In the genomic region with DNA sequence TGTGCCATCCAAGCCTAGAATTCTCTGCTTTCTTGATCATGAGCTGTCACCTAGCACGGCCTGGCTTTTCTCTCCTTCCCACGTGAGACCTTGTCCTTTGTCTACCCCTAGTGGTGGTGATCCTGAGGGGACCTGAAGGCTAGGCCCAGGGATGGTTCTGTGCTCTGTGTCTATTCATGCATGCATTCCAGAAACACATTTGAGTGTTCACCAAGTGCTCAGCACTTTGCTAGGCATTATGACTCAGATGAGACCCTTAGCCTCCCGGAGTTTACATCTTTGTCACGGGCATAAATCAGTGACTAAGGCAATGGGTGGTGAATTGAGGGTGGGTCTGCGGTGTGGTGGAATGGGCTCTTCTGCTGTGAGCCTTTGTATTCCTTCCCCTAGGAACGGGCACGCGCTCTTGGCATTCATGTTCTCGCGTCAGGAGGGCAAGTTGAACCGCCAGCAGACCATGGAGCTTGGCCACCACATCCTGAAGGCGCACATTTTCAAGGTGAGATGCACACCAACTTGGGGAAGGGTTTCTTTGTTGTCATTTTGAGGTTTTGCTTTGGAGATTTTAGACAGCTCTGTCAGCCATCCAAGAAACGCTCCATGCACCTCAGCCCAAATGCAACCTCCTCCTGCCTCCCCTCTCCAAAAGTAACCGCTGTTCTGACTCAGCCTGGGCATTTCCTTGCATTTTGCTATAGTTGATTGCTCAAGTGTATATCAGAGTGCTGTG, we compare ENCODE assay signal across 8 cellular contexts.
A peak's percentile ranks its signal among the peaks of the same experiment; 100 is the strongest.
DNase-seq lines count a peak whose midpoint lies in the region; ATAC-seq and TF ChIP-seq lines count a peak whose summit lies in the region.

No MANE protein-coding gene starts in this region.

- H3K4me3 ChIP-seq in GM12875 (ENCODE audit: low read depth, low read length): no peak overlapping the region

- no peaks in the 10 kb centered on the region for H3K9me3 Mint-ChIP-seq in stimulated activated effector memory CD8-positive, alpha-beta T cell treated with anti-CD3 and anti-CD28 coated beads, Interleukin-12 subunit alpha, Interleukin-12 subunit beta, amount 100 ng/mL, for 72 hours
- no peaks in the 10 kb centered on the region for H3K9me3 Mint-ChIP-seq in activated CD8-positive, alpha-beta memory T cell treated with anti-CD3 and anti-CD28 coated beads, Interleukin-2, amount 10 ng/mL, durations not matched to agents 7 days and 5 days (ENCODE audit: low read depth)

- H3K27me3 Mint-ChIP-seq in activated CD8-positive, alpha-beta memory T cell treated with anti-CD3 and anti-CD28 coated beads, Interleukin-2, amount 10 ng/mL, durations not matched to agents 7 days and 5 days: no peaks in the 10 kb centered on the region

- H3K4me3 Mint-ChIP-seq in stimulated activated effector memory CD8-positive, alpha-beta T cell treated with anti-CD3 and anti-CD28 coated beads, Interleukin-12 subunit alpha, Interleukin-12 subunit beta, amount 100 ng/mL, for 72 hours: no peak overlapping the region
- H3K4me3 Mint-ChIP-seq in activated CD8-positive, alpha-beta memory T cell treated with anti-CD3 and anti-CD28 coated beads, Interleukin-2, amount 10 ng/mL, durations not matched to agents 7 days and 5 days: no peak overlapping the region

- H3K4me1 Mint-ChIP-seq in stimulated activated effector memory CD8-positive, alpha-beta T cell treated with anti-CD3 and anti-CD28 coated beads, Interleukin-12 subunit alpha, Interleukin-12 subunit beta, amount 100 ng/mL, for 72 hours: peaks cover 2% of the 10 kb centered on the region
- H3K4me1 Mint-ChIP-seq in activated CD8-positive, alpha-beta memory T cell treated with anti-CD3 and anti-CD28 coated beads, Interleukin-2, amount 10 ng/mL, durations not matched to agents 7 days and 5 days: peaks cover 12% of the 10 kb centered on the region

- H3K27ac Mint-ChIP-seq in stimulated activated effector memory CD8-positive, alpha-beta T cell treated with anti-CD3 and anti-CD28 coated beads, Interleukin-12 subunit alpha, Interleukin-12 subunit beta, amount 100 ng/mL, for 72 hours: no peak overlapping the region
- no peak overlapping the region for H3K27ac Mint-ChIP-seq in activated CD8-positive, alpha-beta memory T cell treated with anti-CD3 and anti-CD28 coated beads, Interleukin-2, amount 10 ng/mL, durations not matched to agents 7 days and 5 days

- CTCF ChIA-PET in activated CD8-positive, alpha-beta memory T cell treated with anti-CD3 and anti-CD28 coated beads, Interleukin-2, amount 10 ng/mL, durations not matched to agents 7 days and 5 days (lab: Charles Lee): interaction anchor here (0.6 kb wide), 1 partner anchor 45 kb away, joined by 3 read pairs; no protein-coding TSS in a partner anchor

- ATAC-seq in HG02678 (IDR thresholded peaks at IDR 0.05; ENCODE audit: unreplicated experiment) (peak; percentile 40), omental fat pad (ENCODE audit: low FRiP score) (no peak)
- peak; percentile 40 for ATAC-seq in stimulated activated effector memory CD8-positive, alpha-beta T cell treated with anti-CD3 and anti-CD28 coated beads, Interleukin-12 subunit alpha, Interleukin-12 subunit beta, amount 100 ng/mL, for 72 hours
- no peak for ATAC-seq in activated CD8-positive, alpha-beta memory T cell treated with anti-CD3 and anti-CD28 coated beads, Interleukin-2, amount 10 ng/mL, durations not matched to agents 7 days and 5 days

- peak; percentile 78 for TF ChIP-seq CTCF in GM12875 (IDR thresholded peaks at IDR 0.05; ENCODE audit: borderline replicate concordance, insufficient read depth, low read depth, low read length)
- TF ChIP-seq CTCF in omental fat pad (IDR thresholded peaks at IDR 0.05): no peak

- DNase-seq in A172 (ENCODE audit: low spot score): peak; percentile 23
- DNase-seq in NCI-H460 (ENCODE audit: extremely low read depth, low read depth): peak; percentile 34
- DNase-seq in fibroblast of peridontal ligament (ENCODE audit: extremely low read depth): peak; percentile 15
- no peak for DNase-seq in stimulated activated effector memory CD8-positive, alpha-beta T cell treated with anti-CD3 and anti-CD28 coated beads, Interleukin-12 subunit alpha, Interleukin-12 subunit beta, amount 100 ng/mL, for 72 hours (ENCODE audit: low spot score in 2 of 2)
- DNase-seq in activated CD8-positive, alpha-beta memory T cell treated with anti-CD3 and anti-CD28 coated beads, Interleukin-2, amount 10 ng/mL, durations not matched to agents 7 days and 5 days: no peak
- DNase-seq in omental fat pad (ENCODE audit: low spot score): no peak

- H3K36me3 Mint-ChIP-seq in stimulated activated effector memory CD8-positive, alpha-beta T cell treated with anti-CD3 and anti-CD28 coated beads, Interleukin-12 subunit alpha, Interleukin-12 subunit beta, amount 100 ng/mL, for 72 hours: no peaks in the 10 kb centered on the region
- no peaks in the 10 kb centered on the region for H3K36me3 Mint-ChIP-seq in activated CD8-positive, alpha-beta memory T cell treated with anti-CD3 and anti-CD28 coated beads, Interleukin-2, amount 10 ng/mL, durations not matched to agents 7 days and 5 days

Comparison
In these comparisons a context has a peak if more than half of its experiments do, and no peak if none do; other contexts are left out.
1. DNase-seq: peak in A172 (single experiment), NCI-H460 (single experiment) and fibroblast of peridontal ligament (single experiment); none in stimulated activated effector memory CD8-positive, alpha-beta T cell treated with anti-CD3 and anti-CD28 coated beads, Interleukin-12 subunit alpha, Interleukin-12 subunit beta, amount 100 ng/mL, for 72 hours (0 of 2), activated CD8-positive, alpha-beta memory T cell treated with anti-CD3 and anti-CD28 coated beads, Interleukin-2, amount 10 ng/mL, durations not matched to agents 7 days and 5 days (single experiment) and omental fat pad (single experiment).
2. ATAC-seq: peak in HG02678 (single experiment) and stimulated activated effector memory CD8-positive, alpha-beta T cell treated with anti-CD3 and anti-CD28 coated beads, Interleukin-12 subunit alpha, Interleukin-12 subunit beta, amount 100 ng/mL, for 72 hours (single experiment); none in activated CD8-positive, alpha-beta memory T cell treated with anti-CD3 and anti-CD28 coated beads, Interleukin-2, amount 10 ng/mL, durations not matched to agents 7 days and 5 days (single experiment) and omental fat pad (single experiment).